In genomic region chr18:58499527-58499926, GRCh38 we compare ENCODE assay signal across 14 cellular contexts.
A peak's percentile ranks its signal among the peaks of the same experiment; 100 is the strongest.
DNase-seq lines count a peak whose midpoint lies in the region; ATAC-seq, FAIRE-seq and TF ChIP-seq lines count a peak whose summit lies in the region.
"Had no signal": no experiment of that assay in that cellular context is flagged by ENCODE, and none has a peak within 500 bp of the region (broad histone marks: within the 10 kb centered on the region; RNA-seq: fewer than 3 reads in every experiment).

No MANE protein-coding gene starts in this region.

- intact Hi-C loops in body of pancreas (cut with DNase I) = no loop called here
- intact Hi-C loops in mammary epithelial cell (cut with micrococcal nuclease) = no loop called here

- TF ChIP-seq CTCF in body of pancreas (IDR thresholded peaks at IDR 0.05) (no peak), nephron (IDR thresholded peaks at IDR 0.05; ENCODE audit: unreplicated experiment in 3 of 3) (no peak), type B pancreatic cell (conservative IDR thresholded peaks at IDR 0.05) (no peak), mammary epithelial cell (conservative IDR thresholded peaks at IDR 0.05 in 1 of 2, IDR thresholded peaks at IDR 0.05 in 1 of 2; ENCODE audit: extremely low read depth in 1 of 2, insufficient read depth in 1 of 2, low read depth in 1 of 2, low read length in 2 of 2) (no peak)

- CTCF ChIA-PET in mammary epithelial cell (lab: Charles Lee; ENCODE audit: low non-redundant PET) = no interaction called here

- peaks cover 73% of the 10 kb centered on the region for H3K4me1 Mint-ChIP-seq in nephron
- peaks cover 21% of the 10 kb centered on the region for H3K4me1 Mint-ChIP-seq in type B pancreatic cell (ENCODE audit: unreplicated experiment)

- H3K9ac ChIP-seq in mammary epithelial cell (ENCODE audit: insufficient read depth, low read length) = no peak overlapping the region
- H3K9ac ChIP-seq: BLaER1 had no signal

- H3K36me3 ChIP-seq in body of pancreas (replicated peaks in 1 of 2; ENCODE audit: insufficient read depth in 1 of 2, low read depth in 2 of 2) (no peaks in the 10 kb centered on the region), mammary epithelial cell (ENCODE audit: insufficient read depth, low read length) (no peaks in the 10 kb centered on the region)
- H3K36me3 ChIP-seq: BLaER1 had no signal

- DNase-seq in activated CD4-positive, CD25-positive, alpha-beta regulatory T cell treated with anti-CD3 and anti-CD28 coated beads, Interleukin-2, amount 50 U/mL, for 72 hours = peak; percentile 11
- no peak for DNase-seq in body of pancreas
- no peak for DNase-seq in type B pancreatic cell (ENCODE audit: extremely low spot score, unreplicated experiment)
- DNase-seq in RCC 7860 (ENCODE audit: low spot score) = no peak
- no peak for DNase-seq in mammary epithelial cell
- DNase-seq in NCI-H345 (lab: John Stamatoyannopoulos, UW) = no peak
- DNase-seq: Caco-2; CD8-positive, alpha-beta memory T cell; HCEC 1CT; HFFc6 had no signal

- H3K27me3 Mint-ChIP-seq in nephron (ENCODE audit: low read depth) (peaks cover 4% of the 10 kb centered on the region), type B pancreatic cell (peaks cover 12% of the 10 kb centered on the region)

- no peak overlapping the region for H2AFZ ChIP-seq in mammary epithelial cell (ENCODE audit: low read depth, low read length)

- H3K79me2 ChIP-seq in mammary epithelial cell (ENCODE audit: insufficient read depth, low read length) = no peaks in the 10 kb centered on the region

- in situ Hi-C loops in mammary epithelial cell (cut with MboI; ENCODE audit: low sequenced_read_pairs in 2 of 2) = loop anchor here in 1 of 2 donors (10.0 to 25.0 kb wide), 2 partner anchors 265 to 563 kb away; no protein-coding TSS in a partner anchor

- H3K4me3 ChIP-seq in body of pancreas = no peak overlapping the region
- H3K4me3 ChIP-seq in mammary epithelial cell (replicated peaks in 1 of 3; ENCODE audit: insufficient read depth in 1 of 3, low read depth in 2 of 3, low read length in 3 of 3) = no peak overlapping the region
- H3K4me3 ChIP-seq: BLaER1 had no signal

- H3K27me3 ChIP-seq in body of pancreas (no peaks in the 10 kb centered on the region), mammary epithelial cell (ENCODE audit: insufficient read depth, low read length) (no peaks in the 10 kb centered on the region)
- H3K27me3 ChIP-seq: BLaER1 had no signal

- no peaks in the 10 kb centered on the region for H4K20me1 ChIP-seq in mammary epithelial cell (ENCODE audit: insufficient read depth, low read length)
- H4K20me1 ChIP-seq: BLaER1 had no signal

- TF ChIP-seq POLR2A in body of pancreas (IDR thresholded peaks at IDR 0.05) = no peak

- no peak overlapping the region for H3K4me3 Mint-ChIP-seq in nephron
- no peak overlapping the region for H3K4me3 Mint-ChIP-seq in type B pancreatic cell
- H3K4me3 Mint-ChIP-seq: CD8-positive, alpha-beta memory T cell; HFFc6 had no signal

- dilution Hi-C loops in mammary epithelial cell (cut with HindIII; ENCODE audit: low sequenced_read_pairs) = no loop called here

- H3K9me3 ChIP-seq in body of pancreas (no peaks in the 10 kb centered on the region), mammary epithelial cell (replicated peaks; ENCODE audit: insufficient read depth, low read length) (no peaks in the 10 kb centered on the region)
- H3K9me3 ChIP-seq: Caco-2 had no signal

- peak overlapping the region in 3 of 4 donors; percentile 40 to 67 (median 58) for H3K27ac ChIP-seq in body of pancreas
- H3K27ac ChIP-seq in mammary epithelial cell (ENCODE audit: insufficient read depth, low read depth, low read length) = no peak overlapping the region
- H3K27ac ChIP-seq: 22Rv1, BLaER1 had no signal

- no peak for ATAC-seq in activated CD4-positive, CD25-positive, alpha-beta regulatory T cell treated with anti-CD3 and anti-CD28 coated beads, Interleukin-2, amount 50 U/mL, for 24 hours
- ATAC-seq in body of pancreas = no peak

- H3K36me3 Mint-ChIP-seq in nephron (ENCODE audit: low read depth) (no peaks in the 10 kb centered on the region), type B pancreatic cell (no peaks in the 10 kb centered on the region)
- H3K36me3 Mint-ChIP-seq: CD8-positive, alpha-beta memory T cell had no signal

- 88 to 94% methylated on average over 6 of the region's 6 CpGs for WGBS in body of pancreas, 2 donors
- WGBS in mammary epithelial cell (ENCODE audit: low coverage, missing lambda C conversion rate) = 85% methylated on average over 5 of the region's 6 CpGs

- no TSS peak for BruUV-seq in mammary epithelial cell (replicated peaks; lab: Mats Ljungman, UMichigan)

- no peak for FAIRE-seq in RCC 7860 (lab: Jason Lieb, UNC)

- peaks cover 37% of the 10 kb centered on the region for H3K4me1 ChIP-seq in body of pancreas
- H3K4me1 ChIP-seq in mammary epithelial cell (ENCODE audit: insufficient read depth, low read length) = peaks cover 6% of the 10 kb centered on the region
- H3K4me1 ChIP-seq: Caco-2 had no signal

- no peak overlapping the region for H3K4me2 ChIP-seq in mammary epithelial cell (ENCODE audit: insufficient read depth, low read depth, low read length)
- H3K4me2 ChIP-seq: BLaER1 had no signal

- H3K9me3 Mint-ChIP-seq in nephron = no peaks in the 10 kb centered on the region
- H3K9me3 Mint-ChIP-seq in type B pancreatic cell = no peaks in the 10 kb centered on the region
- H3K9me3 Mint-ChIP-seq: CD8-positive, alpha-beta memory T cell; HFFc6 had no signal

- peak overlapping the region; percentile 56 to 83 (median 73) for H3K27ac Mint-ChIP-seq in nephron
- H3K27ac Mint-ChIP-seq in type B pancreatic cell = peak overlapping the region; percentile 17
- H3K27ac Mint-ChIP-seq: CD8-positive, alpha-beta memory T cell; HFFc6 had no signal
